1 cellular context compared by ENCODE assay signal in genomic region chr20:35741892-35742740, GRCh38.
TF ChIP-seq lines count a peak whose summit lies in the region.

RBM39 (minus strand) TSS chr20:35742260; CDS start chr20:35740874, 1,386 bp downstream.

TF ChIP-seq in HepG2, 621 proteins besides CTCF, POLR2A, EP300 and RAD21 (continued from another document and continues in another):
- TF ChIP-seq ZNF597 (CRISPR knock-in tag; IDR thresholded peaks at IDR 0.05) (peak; percentile 91; the same call in 1 of the 2 replicates), LRRFIP1 (CRISPR knock-in tag; conservative IDR thresholded peaks at IDR 0.05) (peak; percentile 90; the same call in 1 of the 2 replicates), ZNF335 (CRISPR knock-in tag; IDR thresholded peaks at IDR 0.05) (peak; percentile 85), ZNF780A (CRISPR knock-in tag; IDR thresholded peaks at IDR 0.05) (0 out of 2 replicates have a peak, but pooled peaks have one; percentile 96), YEATS4 (CRISPR knock-in tag; IDR thresholded peaks at IDR 0.05; ENCODE audit: borderline replicate concordance) (peak; percentile 100), CENPX (CRISPR knock-in tag; IDR thresholded peaks at IDR 0.05) (no peak), ZSCAN30 (CRISPR knock-in tag; IDR thresholded peaks at IDR 0.05) (peak; percentile 48), ZNF383 (CRISPR knock-in tag; IDR thresholded peaks at IDR 0.05; ENCODE audit: borderline replicate concordance) (peak; percentile 52; the same call in 1 of the 2 replicates), ZFP82 (CRISPR knock-in tag; IDR thresholded peaks at IDR 0.05; ENCODE audit: borderline replicate concordance) (peak; percentile 84), SCMH1 (CRISPR knock-in tag; IDR thresholded peaks at IDR 0.05; ENCODE audit: borderline replicate concordance) (no peak), CBX5 (CRISPR knock-in tag; IDR thresholded peaks at IDR 0.05; ENCODE audit: borderline replicate concordance) (peak; percentile 99), ZNF317 (CRISPR knock-in tag; IDR thresholded peaks at IDR 0.05) (peak; percentile 89), ZSCAN9 (CRISPR knock-in tag; IDR thresholded peaks at IDR 0.05; ENCODE audit: borderline replicate concordance) (peak; percentile 93), REL (CRISPR knock-in tag; conservative IDR thresholded peaks at IDR 0.05) (peak; percentile 94; the same call in 1 of the 2 replicates), GTF2F1 (IDR thresholded peaks at IDR 0.05; ENCODE audit: low read length) (peak; percentile 87), DR1 (CRISPR knock-in tag; IDR thresholded peaks at IDR 0.05) (peak; percentile 99), ARID2 (CRISPR knock-in tag; IDR thresholded peaks at IDR 0.05; ENCODE audit: borderline replicate concordance) (peak; percentile 91), ATF4 (CRISPR knock-in tag; IDR thresholded peaks at IDR 0.05) (peak; percentile 2 to 99; a peak in 2 of 4 replicates), ZNF205 (CRISPR knock-in tag; IDR thresholded peaks at IDR 0.05) (peak; percentile 95), MYC (CRISPR knock-in tag; IDR thresholded peaks at IDR 0.05; ENCODE audit: borderline replicate concordance) (peak; percentile 100), ZSCAN31 (CRISPR knock-in tag; IDR thresholded peaks at IDR 0.05; ENCODE audit: low read depth) (peak; percentile 96), SRF (IDR thresholded peaks at IDR 0.05; ENCODE audit: low read depth, low read length) (peak; percentile 73), ZSCAN12 (CRISPR knock-in tag; IDR thresholded peaks at IDR 0.05) (peak; percentile 98), TMF1 (CRISPR knock-in tag; IDR thresholded peaks at IDR 0.05; ENCODE audit: low read depth) (peak; percentile 64), FOSL1 (CRISPR knock-in tag; IDR thresholded peaks at IDR 0.05; ENCODE audit: borderline replicate concordance) (peak; percentile 62), SATB2 (CRISPR knock-in tag; IDR thresholded peaks at IDR 0.05) (peak; percentile 37; the same call in 1 of the 2 replicates), KDM2A (CRISPR knock-in tag; IDR thresholded peaks at IDR 0.05; ENCODE audit: borderline replicate concordance, low read depth) (peak; percentile 99), IRF2 (CRISPR knock-in tag; IDR thresholded peaks at IDR 0.05) (peak; percentile 98), HHEX (CRISPR knock-in tag; IDR thresholded peaks at IDR 0.05) (peak; percentile 71), ZNF782 (CRISPR knock-in tag; IDR thresholded peaks at IDR 0.05; ENCODE audit: borderline replicate concordance) (peak; percentile 97), ZNF350 (CRISPR knock-in tag; IDR thresholded peaks at IDR 0.05; ENCODE audit: borderline replicate concordance, low read depth) (peak; percentile 100), NFAT5 (CRISPR knock-in tag; IDR thresholded peaks at IDR 0.05) (peak; percentile 97), ELF1 (CRISPR knock-in tag; IDR thresholded peaks at IDR 0.05) (peak; percentile 82), HNF4A (CRISPR knock-in tag; IDR thresholded peaks at IDR 0.05) (peak; percentile 57), ZNF232 (CRISPR knock-in tag; IDR thresholded peaks at IDR 0.05; ENCODE audit: borderline replicate concordance) (peak; percentile 98), HMG20A (CRISPR knock-in tag; IDR thresholded peaks at IDR 0.05; ENCODE audit: borderline replicate concordance) (peak; percentile 33; the same call in 1 of the 2 replicates)
- TF ChIP-seq, protein P1, sequence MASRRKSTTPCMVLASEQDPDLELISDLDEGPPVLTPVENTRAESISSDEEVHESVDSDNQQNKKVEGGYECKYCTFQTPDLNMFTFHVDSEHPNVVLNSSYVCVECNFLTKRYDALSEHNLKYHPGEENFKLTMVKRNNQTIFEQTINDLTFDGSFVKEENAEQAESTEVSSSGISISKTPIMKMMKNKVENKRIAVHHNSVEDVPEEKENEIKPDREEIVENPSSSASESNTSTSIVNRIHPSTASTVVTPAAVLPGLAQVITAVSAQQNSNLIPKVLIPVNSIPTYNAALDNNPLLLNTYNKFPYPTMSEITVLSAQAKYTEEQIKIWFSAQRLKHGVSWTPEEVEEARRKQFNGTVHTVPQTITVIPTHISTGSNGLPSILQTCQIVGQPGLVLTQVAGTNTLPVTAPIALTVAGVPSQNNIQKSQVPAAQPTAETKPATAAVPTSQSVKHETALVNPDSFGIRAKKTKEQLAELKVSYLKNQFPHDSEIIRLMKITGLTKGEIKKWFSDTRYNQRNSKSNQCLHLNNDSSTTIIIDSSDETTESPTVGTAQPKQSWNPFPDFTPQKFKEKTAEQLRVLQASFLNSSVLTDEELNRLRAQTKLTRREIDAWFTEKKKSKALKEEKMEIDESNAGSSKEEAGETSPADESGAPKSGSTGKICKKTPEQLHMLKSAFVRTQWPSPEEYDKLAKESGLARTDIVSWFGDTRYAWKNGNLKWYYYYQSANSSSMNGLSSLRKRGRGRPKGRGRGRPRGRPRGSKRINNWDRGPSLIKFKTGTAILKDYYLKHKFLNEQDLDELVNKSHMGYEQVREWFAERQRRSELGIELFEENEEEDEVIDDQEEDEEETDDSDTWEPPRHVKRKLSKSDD (CRISPR knock-in tag; IDR thresholded peaks at IDR 0.05; ENCODE audit: low read depth), result peak; percentile 95
- TF ChIP-seq, protein P2, sequence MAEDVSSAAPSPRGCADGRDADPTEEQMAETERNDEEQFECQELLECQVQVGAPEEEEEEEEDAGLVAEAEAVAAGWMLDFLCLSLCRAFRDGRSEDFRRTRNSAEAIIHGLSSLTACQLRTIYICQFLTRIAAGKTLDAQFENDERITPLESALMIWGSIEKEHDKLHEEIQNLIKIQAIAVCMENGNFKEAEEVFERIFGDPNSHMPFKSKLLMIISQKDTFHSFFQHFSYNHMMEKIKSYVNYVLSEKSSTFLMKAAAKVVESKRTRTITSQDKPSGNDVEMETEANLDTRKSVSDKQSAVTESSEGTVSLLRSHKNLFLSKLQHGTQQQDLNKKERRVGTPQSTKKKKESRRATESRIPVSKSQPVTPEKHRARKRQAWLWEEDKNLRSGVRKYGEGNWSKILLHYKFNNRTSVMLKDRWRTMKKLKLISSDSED (CRISPR knock-in tag; IDR thresholded peaks at IDR 0.05), result 0 out of 2 replicates have a peak, but pooled peaks have one; percentile 79
- TF ChIP-seq, protein P3, sequence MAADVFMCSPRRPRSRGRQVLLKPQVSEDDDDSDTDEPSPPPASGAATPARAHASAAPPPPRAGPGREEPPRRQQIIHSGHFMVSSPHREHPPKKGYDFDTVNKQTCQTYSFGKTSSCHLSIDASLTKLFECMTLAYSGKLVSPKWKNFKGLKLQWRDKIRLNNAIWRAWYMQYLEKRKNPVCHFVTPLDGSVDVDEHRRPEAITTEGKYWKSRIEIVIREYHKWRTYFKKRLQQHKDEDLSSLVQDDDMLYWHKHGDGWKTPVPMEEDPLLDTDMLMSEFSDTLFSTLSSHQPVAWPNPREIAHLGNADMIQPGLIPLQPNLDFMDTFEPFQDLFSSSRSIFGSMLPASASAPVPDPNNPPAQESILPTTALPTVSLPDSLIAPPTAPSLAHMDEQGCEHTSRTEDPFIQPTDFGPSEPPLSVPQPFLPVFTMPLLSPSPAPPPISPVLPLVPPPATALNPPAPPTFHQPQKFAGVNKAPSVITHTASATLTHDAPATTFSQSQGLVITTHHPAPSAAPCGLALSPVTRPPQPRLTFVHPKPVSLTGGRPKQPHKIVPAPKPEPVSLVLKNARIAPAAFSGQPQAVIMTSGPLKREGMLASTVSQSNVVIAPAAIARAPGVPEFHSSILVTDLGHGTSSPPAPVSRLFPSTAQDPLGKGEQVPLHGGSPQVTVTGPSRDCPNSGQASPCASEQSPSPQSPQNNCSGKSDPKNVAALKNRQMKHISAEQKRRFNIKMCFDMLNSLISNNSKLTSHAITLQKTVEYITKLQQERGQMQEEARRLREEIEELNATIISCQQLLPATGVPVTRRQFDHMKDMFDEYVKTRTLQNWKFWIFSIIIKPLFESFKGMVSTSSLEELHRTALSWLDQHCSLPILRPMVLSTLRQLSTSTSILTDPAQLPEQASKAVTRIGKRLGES (CRISPR knock-in tag; IDR thresholded peaks at IDR 0.05; ENCODE audit: borderline replicate concordance), result peak; percentile 94
- TF ChIP-seq, protein P4, sequence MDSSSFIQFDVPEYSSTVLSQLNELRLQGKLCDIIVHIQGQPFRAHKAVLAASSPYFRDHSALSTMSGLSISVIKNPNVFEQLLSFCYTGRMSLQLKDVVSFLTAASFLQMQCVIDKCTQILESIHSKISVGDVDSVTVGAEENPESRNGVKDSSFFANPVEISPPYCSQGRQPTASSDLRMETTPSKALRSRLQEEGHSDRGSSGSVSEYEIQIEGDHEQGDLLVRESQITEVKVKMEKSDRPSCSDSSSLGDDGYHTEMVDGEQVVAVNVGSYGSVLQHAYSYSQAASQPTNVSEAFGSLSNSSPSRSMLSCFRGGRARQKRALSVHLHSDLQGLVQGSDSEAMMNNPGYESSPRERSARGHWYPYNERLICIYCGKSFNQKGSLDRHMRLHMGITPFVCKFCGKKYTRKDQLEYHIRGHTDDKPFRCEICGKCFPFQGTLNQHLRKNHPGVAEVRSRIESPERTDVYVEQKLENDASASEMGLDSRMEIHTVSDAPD (CRISPR knock-in tag; IDR thresholded peaks at IDR 0.05), result peak; percentile 90
- TF ChIP-seq, protein P5, sequence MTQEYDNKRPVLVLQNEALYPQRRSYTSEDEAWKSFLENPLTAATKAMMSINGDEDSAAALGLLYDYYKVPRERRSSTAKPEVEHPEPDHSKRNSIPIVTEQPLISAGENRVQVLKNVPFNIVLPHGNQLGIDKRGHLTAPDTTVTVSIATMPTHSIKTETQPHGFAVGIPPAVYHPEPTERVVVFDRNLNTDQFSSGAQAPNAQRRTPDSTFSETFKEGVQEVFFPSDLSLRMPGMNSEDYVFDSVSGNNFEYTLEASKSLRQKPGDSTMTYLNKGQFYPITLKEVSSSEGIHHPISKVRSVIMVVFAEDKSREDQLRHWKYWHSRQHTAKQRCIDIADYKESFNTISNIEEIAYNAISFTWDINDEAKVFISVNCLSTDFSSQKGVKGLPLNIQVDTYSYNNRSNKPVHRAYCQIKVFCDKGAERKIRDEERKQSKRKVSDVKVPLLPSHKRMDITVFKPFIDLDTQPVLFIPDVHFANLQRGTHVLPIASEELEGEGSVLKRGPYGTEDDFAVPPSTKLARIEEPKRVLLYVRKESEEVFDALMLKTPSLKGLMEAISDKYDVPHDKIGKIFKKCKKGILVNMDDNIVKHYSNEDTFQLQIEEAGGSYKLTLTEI (CRISPR knock-in tag; conservative IDR thresholded peaks at IDR 0.05), result no peak
